In the genomic region with DNA sequence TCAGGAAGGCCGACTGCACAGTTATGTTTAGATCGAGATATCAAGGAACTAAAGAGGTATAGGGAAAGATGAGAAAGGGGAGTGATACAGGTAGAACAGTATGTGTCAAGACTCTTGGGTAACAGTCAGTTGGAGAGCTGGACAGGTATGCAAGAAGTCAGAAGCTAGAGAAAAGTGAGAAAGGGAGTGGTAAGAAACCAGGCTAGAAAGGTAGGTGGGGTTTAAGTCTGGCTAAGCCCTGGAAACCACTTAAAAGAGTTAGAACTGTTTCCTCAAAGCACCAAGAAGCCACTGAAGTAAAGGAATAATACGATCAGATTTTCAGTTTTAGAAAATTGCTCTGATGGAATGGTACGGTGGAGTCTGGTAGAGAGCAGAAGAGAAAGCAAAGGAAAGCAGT, we compare ENCODE assay signal across 24 cellular contexts.
"Had no signal": no experiment of that assay in that cellular context is flagged by ENCODE, and none has a peak within 500 bp of the region (broad histone marks: within the 10 kb centered on the region; RNA-seq: fewer than 3 reads in every experiment).

No MANE protein-coding gene starts in this region.

- H3K4me2 ChIP-seq: neural progenitor cell had no signal

- DNase-seq: activated CD4-positive, alpha-beta T cell treated with anti-CD3 and anti-CD28 coated beads for 1 hour; activated CD8-positive, alpha-beta memory T cell treated with anti-CD3 and anti-CD28 coated beads, Interleukin-2, amount 50 U/mL, for 4 hours; activated effector memory CD4-positive, alpha-beta T cell treated with anti-CD3 and anti-CD28 coated beads, Interleukin-2, amount 50 U/mL, for 16 hours; activated T-cell treated with anti-CD3 and anti-CD28 coated beads, Interleukin-2, amount 50 U/mL, for 48 hours; amniotic stem cell; cerebellar nuclear complex; head of caudate nucleus; hypothalamus; mucosa of descending colon; small intestine; stimulated activated CD4-positive, alpha-beta T cell treated with anti-CD3 and anti-CD28 coated beads, Interleukin-2, amount 100 ng/mL, for 24 hours; stomach; T-helper 9 cell had no signal

- H3K27ac ChIP-seq: coronary artery, gastroesophageal sphincter, neural progenitor cell, SK-N-MC, stomach, suprapubic skin, tibial nerve had no signal

- FAIRE-seq: bronchial epithelial cell, islet of Langerhans, small intestine had no signal

- H3K9me3 ChIP-seq: gastroesophageal sphincter, mucosa of descending colon, stomach, suprapubic skin, tibial nerve had no signal

- H3K4me1 ChIP-seq: neural progenitor cell, stomach, suprapubic skin had no signal

- ATAC-seq: gastroesophageal sphincter; mucosa of descending colon; stimulated activated memory B cell treated with anti-CD40 and anti-IgM and Interleukin-4, amounts not matched to agents 10 μg/mL and 1 μg/mL and 100 μg/mL, for 72 hours had no signal

- H3K4me3 ChIP-seq: coronary artery, gastroesophageal sphincter, mucosa of descending colon, neural progenitor cell, SK-N-MC, stomach, suprapubic skin, tibial nerve had no signal

- H3K27me3 ChIP-seq: gastroesophageal sphincter, neural progenitor cell, stomach, suprapubic skin, tibial nerve had no signal

- H3K4me3 Mint-ChIP-seq: activated naive CD4-positive, alpha-beta T cell treated with anti-CD3 and anti-CD28 coated beads, Interleukin-2, amount 50 U/mL, for 24 hours; memory B cell; neural progenitor cell; stimulated activated memory B cell treated with anti-CD40 and anti-IgM and Interleukin-4, amounts not matched to agents 10 μg/mL and 1 μg/mL and 100 μg/mL, for 72 hours had no signal

- H2AFZ ChIP-seq: neural progenitor cell had no signal

- H3K36me3 ChIP-seq: gastroesophageal sphincter, neural progenitor cell had no signal

- H3K27ac Mint-ChIP-seq: activated naive CD4-positive, alpha-beta T cell treated with anti-CD3 and anti-CD28 coated beads, Interleukin-2, amount 50 U/mL, for 24 hours; memory B cell; neural progenitor cell; stimulated activated memory B cell treated with anti-CD40 and anti-IgM and Interleukin-4, amounts not matched to agents 10 μg/mL and 1 μg/mL and 100 μg/mL, for 72 hours had no signal

- H3K9me3 Mint-ChIP-seq: activated naive CD4-positive, alpha-beta T cell treated with anti-CD3 and anti-CD28 coated beads, Interleukin-2, amount 50 U/mL, for 24 hours; memory B cell; neural progenitor cell; stimulated activated memory B cell treated with anti-CD40 and anti-IgM and Interleukin-4, amounts not matched to agents 10 μg/mL and 1 μg/mL and 100 μg/mL, for 72 hours had no signal

- H3K4me1 Mint-ChIP-seq: memory B cell; neural progenitor cell; stimulated activated memory B cell treated with anti-CD40 and anti-IgM and Interleukin-4, amounts not matched to agents 10 μg/mL and 1 μg/mL and 100 μg/mL, for 72 hours had no signal

- H3K27me3 Mint-ChIP-seq: activated naive CD4-positive, alpha-beta T cell treated with anti-CD3 and anti-CD28 coated beads, Interleukin-2, amount 50 U/mL, for 24 hours; memory B cell; stimulated activated memory B cell treated with anti-CD40 and anti-IgM and Interleukin-4, amounts not matched to agents 10 μg/mL and 1 μg/mL and 100 μg/mL, for 72 hours had no signal

- H3K9ac ChIP-seq: neural progenitor cell had no signal
